Comparison of ENCODE assay signal across 11 cellular contexts in genomic region chr15:52170199-52170598, GRCh38. TPM values are rescaled to one million over a fixed set of nuclear protein-coding genes. Genes with fewer than 3 reads are reported as not detected.
DNase-seq lines count a peak whose midpoint lies in the region; ATAC-seq, FAIRE-seq and TF ChIP-seq lines count a peak whose summit lies in the region.
"Not testable (repeated sequence)": the region's sequence is repeated elsewhere in the genome, so short reads cannot be mapped to it uniquely, and the experiment has no call there.
"Had no signal": no experiment of that assay in that cellular context is flagged by ENCODE, and none has a peak within 500 bp of the region (broad histone marks: within the 10 kb centered on the region; RNA-seq: fewer than 3 reads in every experiment).

No MANE protein-coding gene starts in this region.

- H3K9me1 ChIP-seq in K562 (ENCODE audit: control insufficient read depth, insufficient read depth, low read length) = not testable (repeated sequence)

- intact Hi-C loops in K562 (cut with micrococcal nuclease) = not testable (repeated sequence)
- intact Hi-C loops in naive thymus-derived CD4-positive, alpha-beta T cell (cut with micrococcal nuclease) = loop anchor here (2.0 to 10.0 kb wide), 2 partner anchors 39 to 395 kb away; partner anchors contain the start of gene ARPP19 (in 1 of the 2)

- not testable (repeated sequence) for H3K36me3 ChIP-seq in HEK293 (ENCODE audit: control insufficient read depth in 2 of 2, insufficient read depth in 1 of 2, low read length in 2 of 2); K562 (ENCODE audit: control insufficient read depth, insufficient read depth, low read length); naive thymus-derived CD4-positive, alpha-beta T cell (ENCODE audit: control insufficient read depth in 2 of 3, insufficient read depth in 3 of 3, low read length in 3 of 3)

- peak overlapping the region; percentile 36 for H3K4me3 Mint-ChIP-seq in T-helper 17 cell
- peak overlapping the region in 7 of 10 donors; percentile 21 to 71 (median 40) for H3K4me3 Mint-ChIP-seq in naive thymus-derived CD4-positive, alpha-beta T cell
- not testable (repeated sequence) for H3K4me3 Mint-ChIP-seq in osteocyte (ENCODE audit: unreplicated experiment)

- in situ Hi-C loops in K562 (cut with MboI) = not testable (repeated sequence)

- not testable (repeated sequence) for ATAC-seq in T-helper 17 cell; K562; naive thymus-derived CD4-positive, alpha-beta T cell

- H3K79me2 ChIP-seq in K562 (ENCODE audit: control insufficient read depth, insufficient read depth, low read length) = not testable (repeated sequence)

- POLR2A ChIA-PET in HEK293 (lab: Yijun Ruan, JAX); K562 (lab: Yijun Ruan, JAX): not testable (repeated sequence)
- POLR2A ChIA-PET in naive thymus-derived CD4-positive, alpha-beta T cell (lab: Charles Lee) = interaction anchor here (0.6 to 2.2 kb wide), 2 partner anchors 10 to 26 kb away, joined by 3 to 15 read pairs; no protein-coding TSS in a partner anchor

- not testable (repeated sequence) for H3K27ac Mint-ChIP-seq in T-helper 17 cell; osteocyte (ENCODE audit: unreplicated experiment)
- H3K27ac Mint-ChIP-seq in naive thymus-derived CD4-positive, alpha-beta T cell = peak overlapping the region in 3 of 9 donors; percentile 29 to 69 (median 51)

- peaks cover 51% of the 10 kb centered on the region for H3K4me1 Mint-ChIP-seq in T-helper 17 cell
- H3K4me1 Mint-ChIP-seq in naive thymus-derived CD4-positive, alpha-beta T cell = peaks cover 35 to 78% (median 65%) of the 10 kb centered on the region in 7 donors
- peaks cover 14% of the 10 kb centered on the region for H3K4me1 Mint-ChIP-seq in osteocyte (ENCODE audit: unreplicated experiment)

- 19% methylated on average over 3 of the region's 3 CpGs for WGBS in K562 (ENCODE audit: insufficient coverage, low coverage, missing lambda C conversion rate)

- H3K27me3 Mint-ChIP-seq in T-helper 17 cell; naive thymus-derived CD4-positive, alpha-beta T cell; osteocyte (ENCODE audit: unreplicated experiment): not testable (repeated sequence)

- H3K4me2 ChIP-seq in K562 (ENCODE audit: insufficient read depth, low read length) = not testable (repeated sequence)

- not testable (repeated sequence) for TF ChIP-seq CTCF in HEK293 (tag by site-specific recombination; IDR thresholded peaks at IDR 0.05); K562 (IDR thresholded peaks at IDR 0.05 in 2 of 3, conservative IDR thresholded peaks at IDR 0.05 in 1 of 3; ENCODE audit: insufficient read depth in 2 of 3, low read depth in 1 of 3, low read length in 3 of 3); osteocyte (IDR thresholded peaks at IDR 0.05)

- not testable (repeated sequence) for FAIRE-seq in K562 (lab: Jason Lieb, UNC)

- BruUV-seq in K562 (replicated peaks; lab: Mats Ljungman, UMichigan) = not testable (repeated sequence)

- H3K4me3 ChIP-seq in HEK293 (ENCODE audit: low read depth, low read length); K562; naive thymus-derived CD4-positive, alpha-beta T cell (ENCODE audit: low read length): not testable (repeated sequence)

- not testable (repeated sequence) for TF ChIP-seq EP300 in K562 (IDR thresholded peaks at IDR 0.05; ENCODE audit: low read length)

- not testable (repeated sequence) for H2AFZ ChIP-seq in K562 (ENCODE audit: low read depth, low read length)

- not testable (repeated sequence) for H3K4me1 ChIP-seq in HEK293 (ENCODE audit: control insufficient read depth, insufficient read depth, low read length); K562 (replicated peaks in 1 of 2; ENCODE audit: control insufficient read depth in 2 of 2, insufficient read depth in 2 of 2, low read length in 2 of 2)
- peaks cover 8 to 15% of the 10 kb centered on the region in 2 donors for H3K4me1 ChIP-seq in naive thymus-derived CD4-positive, alpha-beta T cell (ENCODE audit: control insufficient read depth in 2 of 2, insufficient read depth in 2 of 2, low read length in 2 of 2)

- TF ChIP-seq POLR2A in K562 (conservative IDR thresholded peaks at IDR 0.05) = not testable (repeated sequence)

- H3K9ac ChIP-seq in K562 (ENCODE audit: insufficient read depth in 1 of 2, low read depth in 2 of 2, low read length in 2 of 2) = not testable (repeated sequence)

- not testable (repeated sequence) for H4K20me1 ChIP-seq in K562 (replicated peaks; ENCODE audit: control insufficient read depth, insufficient read depth, low read length)

- not testable (repeated sequence) for H3K27ac ChIP-seq in HEK293 (ENCODE audit: extremely low read depth, low read depth, low read length); K562 (ENCODE audit: extremely low read depth, low read depth, low read length); naive thymus-derived CD4-positive, alpha-beta T cell (ENCODE audit: low read depth, low read length)

- H3K9me3 Mint-ChIP-seq in naive thymus-derived CD4-positive, alpha-beta T cell; osteocyte (ENCODE audit: unreplicated experiment): not testable (repeated sequence)

- peaks cover 12 to 18% of the 10 kb centered on the region in 2 experiments for H3K27me3 ChIP-seq in K562 (ENCODE audit: control insufficient read depth in 2 of 2, insufficient read depth in 2 of 2, low read length in 2 of 2)
- H3K27me3 ChIP-seq in naive thymus-derived CD4-positive, alpha-beta T cell (ENCODE audit: control insufficient read depth in 2 of 2, insufficient read depth in 2 of 2, low read length in 2 of 2) = not testable (repeated sequence)

- DNase-seq in T-helper 17 cell; K562 (ENCODE audit: extremely low read depth in 1 of 4, low spot score in 3 of 4); naive thymus-derived CD4-positive, alpha-beta T cell: not testable (repeated sequence)
- DNase-seq in osteocyte (ENCODE audit: extremely low spot score, unreplicated experiment) = peak; percentile 6

- CTCF ChIA-PET in HEK293 (lab: Yijun Ruan, JAX) = interaction anchor here (2.3 kb wide), 1 partner anchor 38 kb away, joined by 7 read pairs; no protein-coding TSS in a partner anchor
- CTCF ChIA-PET in K562 (lab: Yijun Ruan, JAX; ENCODE audit: low intra/inter-chr PET ratio) = not testable (repeated sequence)
- CTCF ChIA-PET in naive thymus-derived CD4-positive, alpha-beta T cell (lab: Charles Lee) = interaction anchor here (0.6 to 1.5 kb wide), 3 partner anchors 9 to 58 kb away, joined by 3 to 11 read pairs (median 3); no protein-coding TSS in a partner anchor

- H3K36me3 Mint-ChIP-seq in T-helper 17 cell (ENCODE audit: low read depth); osteocyte (ENCODE audit: unreplicated experiment): not testable (repeated sequence)
- H3K36me3 Mint-ChIP-seq in naive thymus-derived CD4-positive, alpha-beta T cell = peaks cover 0 to 16% (median 0%) of the 10 kb centered on the region in 5 donors

- TF ChIP-seq RAD21 in K562 (CRISPR knock-in tag; conservative IDR thresholded peaks at IDR 0.05 in 1 of 2, IDR thresholded peaks at IDR 0.05 in 1 of 2) = not testable (repeated sequence)

- H3K9me3 ChIP-seq in HEK293 (ENCODE audit: control insufficient read depth, insufficient read depth, low read depth, low read length); T-helper 17 cell (ENCODE audit: control insufficient read depth, low read length, poor library complexity, severe bottlenecking); K562 (replicated peaks; ENCODE audit: control insufficient read depth, insufficient read depth, low read depth, low read length); naive thymus-derived CD4-positive, alpha-beta T cell (ENCODE audit: control insufficient read depth in 2 of 3, low read length in 3 of 3): not testable (repeated sequence)

RNA-seq across cellular contexts. Expression of gene GNB5, which starts 21.0 kb away (rescaled TPM):
- total RNA-seq in T-helper 17 cell = 10 to 100 TPM; 63.2 to 79.7 TPM
- total RNA-seq in K562 (2011; cell fraction: chromatin; rRNA removed; ENCODE audit: low replicate concordance) = 1.4 and 1.9 TPM in 2 replicates
- total RNA-seq in K562 (2011; cell fraction: nucleolus; rRNA removed) = 0.92 and 1.2 TPM in 2 replicates
- total RNA-seq in K562 (2011; cell fraction: nucleoplasm; rRNA removed) = 2.1 and 2.2 TPM in 2 replicates
- total RNA-seq in K562 (2014; rRNA removed) = 0.77 and 2.5 TPM in 2 replicates
- 0.64 and 0.84 TPM in 2 replicates for total RNA-seq in K562 (2014; rRNA removed; fragmentation: Illumina TruSeq; extraction: Trizol)
- total RNA-seq in K562 (2015; rRNA removed; fragmentation: Illumina TruSeq; extraction: Trizol) = 0.11 and 0.98 TPM in 2 replicates
- total RNA-seq in K562 (2021) = 1.0 and 1.1 TPM in 2 replicates
- 0.70 and 0.79 TPM in 2 replicates for polyA plus RNA-seq in K562 (2011; rRNA removed)
- 0.55 and 0.79 TPM in 2 replicates for polyA plus RNA-seq in K562 (2011; cell fraction: cytosol; rRNA removed)
- 0.48 and 0.74 TPM in 2 replicates for polyA plus RNA-seq in K562 (2011; cell fraction: nucleus; rRNA removed)
- 0.92 and 1.2 TPM in 2 replicates for polyA plus RNA-seq in K562 (2012)
- polyA plus RNA-seq in K562 (2014; fragmentation: Illumina TruSeq; extraction: Trizol) = 0.61 and 0.70 TPM in 2 replicates
- under 1 TPM; 0.14 to 0.32 TPM for polyA plus RNA-seq in K562 (2014; fragmentation: Nextera tagmentation; extraction: Ambion mirVana)
- 0.63 and 2.1 TPM in 2 replicates for polyA plus RNA-seq in K562 (2014; rRNA removed)
- polyA minus RNA-seq in K562 (2011; rRNA and poly(A)+ RNA removed) = 0.77 and 0.81 TPM in 2 replicates
- 1.0 and 2.4 TPM in 2 replicates for polyA minus RNA-seq in K562 (2011; cell fraction: cytosol; rRNA and poly(A)+ RNA removed)
- 0.44 and 1.3 TPM in 2 replicates for polyA minus RNA-seq in K562 (2011; cell fraction: nucleus; rRNA and poly(A)+ RNA removed)
- total RNA-seq in naive thymus-derived CD4-positive, alpha-beta T cell = 10 to 100 TPM; 35.9 to 80.0 (median 50.7) TPM
- polyA plus RNA-seq in naive thymus-derived CD4-positive, alpha-beta T cell = 10 to 100 TPM; 35.1 to 49.0 TPM
- 34.0 and 34.5 TPM in 2 replicates for total RNA-seq in osteocyte

RNA-seq across cellular contexts. Expression of gene BCL2L10, which starts 57.6 kb away (rescaled TPM):
- total RNA-seq in T-helper 17 cell (not detected), K562 (2014; rRNA removed) (not detected in 2 replicates), K562 (2014; rRNA removed; fragmentation: Illumina TruSeq; extraction: Trizol) (not detected in 2 replicates), K562 (2015; rRNA removed; fragmentation: Illumina TruSeq; extraction: Trizol) (not detected in 2 replicates), K562 (2021) (not detected in 2 replicates), osteocyte (not detected in 2 replicates)
- total RNA-seq in K562 (2011; cell fraction: chromatin; rRNA removed; ENCODE audit: low replicate concordance) = not detected in 2 replicates
- total RNA-seq in K562 (2011; cell fraction: nucleolus; rRNA removed) = not detected in 2 replicates
- not detected in 2 replicates for total RNA-seq in K562 (2011; cell fraction: nucleoplasm; rRNA removed)
- polyA plus RNA-seq in K562 (2011; rRNA removed) (not detected in 2 replicates), K562 (2014; fragmentation: Illumina TruSeq; extraction: Trizol) (not detected in 2 replicates), K562 (2014; fragmentation: Nextera tagmentation; extraction: Ambion mirVana) (not detected), K562 (2014; rRNA removed) (not detected in 2 replicates)
- polyA plus RNA-seq in K562 (2011; cell fraction: cytosol; rRNA removed) = not detected in 2 replicates
- polyA plus RNA-seq in K562 (2011; cell fraction: nucleus; rRNA removed) = not detected in 2 replicates
- polyA plus RNA-seq in K562 (2012) = not detected in 2 replicates
- polyA minus RNA-seq in K562 (2011; rRNA and poly(A)+ RNA removed) = not detected in 2 replicates
- not detected in 2 replicates for polyA minus RNA-seq in K562 (2011; cell fraction: cytosol; rRNA and poly(A)+ RNA removed)
- not detected in 2 replicates for polyA minus RNA-seq in K562 (2011; cell fraction: nucleus; rRNA and poly(A)+ RNA removed)
- total RNA-seq in naive thymus-derived CD4-positive, alpha-beta T cell = under 1 TPM in 1 of 5 experiments, not detected in 4; 0.59 TPM
- not detected for polyA plus RNA-seq in naive thymus-derived CD4-positive, alpha-beta T cell
- total RNA-seq: A172, A673, Calu3, Daoy had no signal
- polyA plus RNA-seq: CD14-positive monocyte; CD4-positive, alpha-beta memory T cell had no signal

Comparison
In these comparisons a context has a peak if more than half of its experiments do, and no peak if none do; other contexts are left out.
1. RNA of gene GNB5, which starts 21.0 kb away (total RNA-seq): 63.2 to 79.7 TPM in T-helper 17 cell, 35.9 to 80.0 TPM in naive thymus-derived CD4-positive, alpha-beta T cell and 34.0 to 34.5 TPM in osteocyte; 0.11 to 2.5 TPM in K562; every median in the first group is over 10 times any median in the second.